1 cellular context compared by ENCODE assay signal in genomic region chr19:35224681-35225604, GRCh38.
TF ChIP-seq lines count a peak whose summit lies in the region.

No MANE protein-coding gene starts in this region.

TF ChIP-seq in K562, 482 proteins besides CTCF, POLR2A, EP300 and RAD21 (continued from another document):
- peak; percentile 82 for TF ChIP-seq MGA (IDR thresholded peaks at IDR 0.05)
- TF ChIP-seq NRF1 (conservative IDR thresholded peaks at IDR 0.05 in 1 of 2, IDR thresholded peaks at IDR 0.05 in 1 of 2) = 0 out of 4 replicates have a peak, but pooled peaks of 1 of the 2 experiments have one; percentile 16
